ENCODE assay signal across 21 cellular contexts in genomic region chr2:3445891-3446290, GRCh38.
"Had no signal": no experiment of that assay in that cellular context is flagged by ENCODE, and none has a peak within 500 bp of the region (broad histone marks: within the 10 kb centered on the region; RNA-seq: fewer than 3 reads in every experiment).

No MANE protein-coding gene starts in this region.

- H3K27ac ChIP-seq: esophagus muscularis mucosa, neutrophil, pancreas, vagina, VCaP had no signal

- ATAC-seq: activated CD4-positive, CD25-positive, alpha-beta regulatory T cell treated with anti-CD3 and anti-CD28 coated beads, Interleukin-2, amount 50 U/mL, for 24 hours; left ventricle myocardium superior; pancreas; right cardiac atrium; stimulated activated memory B cell treated with anti-CD40 and anti-IgM and Interleukin-4, amounts not matched to agents 10 μg/mL and 1 μg/mL and 100 μg/mL, for 72 hours had no signal

- H3K4me3 ChIP-seq: esophagus muscularis mucosa, pancreas, vagina had no signal

- DNase-seq: activated CD4-positive, alpha-beta T cell treated with anti-CD3 and anti-CD28 coated beads, Interleukin-2, amount 10 ng/mL, durations not matched to agents 7 days and 5 days; activated naive CD4-positive, alpha-beta T cell treated with Interleukin-2 at 50 U/mL for 16 hours; activated naive CD8-positive, alpha-beta T cell treated with anti-CD3 and anti-CD28 coated beads for 36 hours; activated T-cell treated with anti-CD3 and anti-CD28 coated beads, Interleukin-2, amount 50 U/mL, for 48 hours; central memory CD4-positive, alpha-beta T cell; effector memory CD4-positive, alpha-beta T cell; hippocampal formation; left ventricle myocardium superior; mesenchymal stem cell; pancreas; right cardiac atrium; stimulated activated CD4-positive, alpha-beta T cell treated with anti-CD3 and anti-CD28 coated beads, Interleukin-12 subunit alpha, Interleukin-12 subunit beta, amount 100 ng/mL, for 4 hours had no signal

- H3K27me3 Mint-ChIP-seq: activated CD4-positive, alpha-beta T cell treated with anti-CD3 and anti-CD28 coated beads, Interleukin-2, amount 10 ng/mL, durations not matched to agents 7 days and 5 days; activated naive CD8-positive, alpha-beta T cell treated with anti-CD3 and anti-CD28 coated beads for 36 hours; stimulated activated memory B cell treated with anti-CD40 and anti-IgM and Interleukin-4, amounts not matched to agents 10 μg/mL and 1 μg/mL and 100 μg/mL, for 72 hours; type B pancreatic cell had no signal

- H3K9me3 ChIP-seq: esophagus muscularis mucosa, neutrophil, pancreas, vagina had no signal

- H3K27ac Mint-ChIP-seq: activated CD4-positive, alpha-beta T cell treated with anti-CD3 and anti-CD28 coated beads, Interleukin-2, amount 10 ng/mL, durations not matched to agents 7 days and 5 days; activated naive CD8-positive, alpha-beta T cell treated with anti-CD3 and anti-CD28 coated beads for 36 hours; nephron; stimulated activated memory B cell treated with anti-CD40 and anti-IgM and Interleukin-4, amounts not matched to agents 10 μg/mL and 1 μg/mL and 100 μg/mL, for 72 hours; T-helper 2 cell treated with Interferon-gamma antibody and Interleukin-4, amounts not matched to agents 5 μg/mL and 100 μg/mL, for 36 hours; type B pancreatic cell had no signal

- H3K4me3 Mint-ChIP-seq: activated CD4-positive, alpha-beta T cell treated with anti-CD3 and anti-CD28 coated beads, Interleukin-2, amount 10 ng/mL, durations not matched to agents 7 days and 5 days; activated naive CD8-positive, alpha-beta T cell treated with anti-CD3 and anti-CD28 coated beads for 36 hours; nephron; stimulated activated memory B cell treated with anti-CD40 and anti-IgM and Interleukin-4, amounts not matched to agents 10 μg/mL and 1 μg/mL and 100 μg/mL, for 72 hours; T-helper 2 cell treated with Interferon-gamma antibody and Interleukin-4, amounts not matched to agents 5 μg/mL and 100 μg/mL, for 36 hours; type B pancreatic cell had no signal

- H3K9me3 Mint-ChIP-seq: activated CD4-positive, alpha-beta T cell treated with anti-CD3 and anti-CD28 coated beads, Interleukin-2, amount 10 ng/mL, durations not matched to agents 7 days and 5 days; activated naive CD8-positive, alpha-beta T cell treated with anti-CD3 and anti-CD28 coated beads for 36 hours; nephron; stimulated activated memory B cell treated with anti-CD40 and anti-IgM and Interleukin-4, amounts not matched to agents 10 μg/mL and 1 μg/mL and 100 μg/mL, for 72 hours; T-helper 2 cell treated with Interferon-gamma antibody and Interleukin-4, amounts not matched to agents 5 μg/mL and 100 μg/mL, for 36 hours; type B pancreatic cell had no signal

- H3K27me3 ChIP-seq: esophagus muscularis mucosa, neutrophil, pancreas, vagina had no signal
